Comparison of ENCODE assay signal across 8 cellular contexts in the genomic region with DNA sequence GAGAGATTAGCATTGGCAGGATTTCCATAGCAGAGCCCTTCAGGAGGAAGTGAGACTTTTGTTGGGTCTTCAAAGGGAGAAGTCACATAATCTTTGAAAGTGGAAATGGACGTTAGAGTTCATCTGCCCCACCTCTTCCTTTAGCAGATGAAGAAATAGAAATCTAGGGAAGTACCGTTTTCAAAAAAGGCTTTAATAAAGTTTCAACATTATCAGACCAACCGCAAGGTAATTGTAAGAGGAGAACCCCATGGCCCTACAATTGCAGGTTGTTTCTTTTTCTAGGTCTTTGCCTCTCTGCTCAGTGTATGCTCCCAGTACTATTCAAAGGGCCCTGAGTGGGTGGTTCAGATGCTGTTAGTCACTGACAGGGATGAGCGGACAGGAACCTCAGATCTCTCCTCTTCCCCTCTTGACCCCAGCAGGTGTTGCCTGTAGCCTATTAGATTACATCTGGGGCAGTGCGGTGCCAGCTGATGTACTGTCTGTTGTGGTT. TPM values are rescaled to one million over a fixed set of nuclear protein-coding genes. Genes with fewer than 3 reads are reported as not detected.
A peak's percentile ranks its signal among the peaks of the same experiment; 100 is the strongest.
DNase-seq lines count a peak whose midpoint lies in the region; ATAC-seq, FAIRE-seq and TF ChIP-seq lines count a peak whose summit lies in the region.

No MANE protein-coding gene starts in this region.

- 59 to 60% methylated on average over 5 of the region's 5 CpGs for WGBS in lower leg skin, 2 donors

- FAIRE-seq in RCC 7860 (lab: Jason Lieb, UNC) = no peak

- peak; percentile 97 for ATAC-seq in GM18868 (IDR thresholded peaks at IDR 0.05; ENCODE audit: unreplicated experiment)
- ATAC-seq in GM21825 (IDR thresholded peaks at IDR 0.05; ENCODE audit: unreplicated experiment) = peak; percentile 95
- ATAC-seq in lower lobe of right lung = peak; percentile 46 to 62

- no peaks in the 10 kb centered on the region for H3K9me3 ChIP-seq in lower lobe of right lung
- peaks cover 0 to 8% of the 10 kb centered on the region in 2 donors for H3K9me3 ChIP-seq in right atrium auricular region

- intact Hi-C loops in lower lobe of right lung (cut with DNase I) = no loop called here
- intact Hi-C loops in lower leg skin (cut with DNase I; ENCODE audit: low total_unique reads) = no loop called here

- H3K4me1 ChIP-seq in lower lobe of right lung (no peaks in the 10 kb centered on the region), right atrium auricular region (no peaks in the 10 kb centered on the region)

- no peak overlapping the region for H3K4me3 ChIP-seq in lower lobe of right lung
- H3K4me3 ChIP-seq in lower leg skin (ENCODE audit: low read depth, poor library complexity, severe bottlenecking) = no peak overlapping the region
- no peak overlapping the region for H3K4me3 ChIP-seq in right atrium auricular region

- no peak for TF ChIP-seq CTCF in lower lobe of right lung (IDR thresholded peaks at IDR 0.05)
- no peak for TF ChIP-seq CTCF in lower leg skin (IDR thresholded peaks at IDR 0.05)
- TF ChIP-seq CTCF in right atrium auricular region (IDR thresholded peaks at IDR 0.05) = no peak

- H3K27me3 ChIP-seq in lower lobe of right lung (ENCODE audit: low read depth) (no peaks in the 10 kb centered on the region), right atrium auricular region (no peaks in the 10 kb centered on the region)

- TF ChIP-seq POLR2A in lower leg skin (IDR thresholded peaks at IDR 0.05) = no peak

- H3K36me3 ChIP-seq in lower lobe of right lung (no peaks in the 10 kb centered on the region), right atrium auricular region (no peaks in the 10 kb centered on the region)

- H3K27ac ChIP-seq in lower lobe of right lung (no peak overlapping the region), right atrium auricular region (no peak overlapping the region)

- DNase-seq in LHCN-M2 (ENCODE audit: low read depth) = peak; percentile 44
- DNase-seq in lower lobe of right lung = no peak
- DNase-seq in lower leg skin (ENCODE audit: low spot score in 2 of 2) = no peak
- no peak for DNase-seq in RCC 7860 (ENCODE audit: low spot score)
- DNase-seq in DMS114 treated with DMSO at 0.1 percent for 48 hours (lab: John Stamatoyannopoulos, UW; ENCODE audit: unreplicated experiment) = no peak
- DNase-seq in right atrium auricular region (ENCODE audit: low spot score) = no peak

RNA-seq across cellular contexts. Expression of a gene that starts 48.6 kb away (rescaled TPM):
- 54.5 and 95.6 TPM in 2 replicates for total RNA-seq in LHCN-M2 (2014; rRNA removed)
- polyA plus RNA-seq in LHCN-M2 (2012) = 19.1 TPM
- total RNA-seq in lower lobe of right lung = 38.5 TPM
- 10 to 100 TPM; 18.5 to 43.7 (median 31.4) TPM for total RNA-seq in lower leg skin
- 100 to 1,000 TPM; 101 to 184 TPM for total RNA-seq in right atrium auricular region
